8 cellular contexts compared by ENCODE assay signal in the genomic region with DNA sequence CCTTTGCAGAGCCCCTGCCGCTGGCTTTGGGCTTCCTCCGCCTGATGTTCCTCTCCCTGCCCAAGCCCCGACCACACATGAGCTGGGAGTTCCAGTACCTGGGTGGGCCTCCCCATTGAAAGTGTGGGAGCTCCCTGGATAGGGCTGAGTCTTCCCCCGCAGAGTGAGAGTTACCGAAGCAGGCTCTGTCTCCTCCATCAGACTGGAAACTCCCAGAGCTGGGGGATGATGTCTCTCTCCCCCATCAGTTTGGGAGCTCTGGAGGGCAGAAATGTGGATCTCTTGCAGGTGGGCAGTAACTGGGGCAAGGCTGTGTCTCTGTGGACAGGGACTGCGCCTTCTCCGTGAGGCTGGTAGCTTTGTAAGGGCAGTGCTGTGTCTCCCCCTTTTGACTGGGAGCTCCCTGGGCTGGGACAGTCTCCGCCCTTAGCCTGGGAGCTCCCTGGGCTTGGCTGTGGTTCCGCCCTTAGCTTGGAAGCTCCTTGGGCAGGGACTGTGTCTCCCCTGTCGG. TPM values are rescaled to one million over a fixed set of nuclear protein-coding genes. Genes with fewer than 3 reads are reported as not detected.
DNase-seq lines count a peak whose midpoint lies in the region; ATAC-seq and TF ChIP-seq lines count a peak whose summit lies in the region.

No MANE protein-coding gene starts in this region.

- TF ChIP-seq CTCF in OCI-LY7 (conservative IDR thresholded peaks at IDR 0.05; ENCODE audit: low read length) (no peak), coronary artery (IDR thresholded peaks at IDR 0.05) (no peak), liver (IDR thresholded peaks at IDR 0.05; ENCODE audit: low read depth, low read length, missing input control) (no peak), thoracic aorta (IDR thresholded peaks at IDR 0.05) (no peak)

- peak overlapping the region; percentile 13 to 53 for H3K9ac ChIP-seq in liver (ENCODE audit: low read depth in 1 of 2, low read length in 2 of 2)

- H3K27me3 ChIP-seq in liver (ENCODE audit: control insufficient read depth in 4 of 4, insufficient read depth in 4 of 4, low read length in 3 of 4) (no peaks in the 10 kb centered on the region), thoracic aorta (replicated peaks; ENCODE audit: insufficient read depth) (no peaks in the 10 kb centered on the region)

- 22% methylated on average over 10 of the region's 10 CpGs for WGBS in liver

- intact Hi-C loops in OCI-LY7 (cut with micrococcal nuclease; ENCODE audit: unreplicated experiment), result loop anchor here (2.0 to 5.0 kb wide), 3 partner anchors 32 to 79 kb away; partner anchors contain the start of gene IL27RA

- CTCF ChIA-PET in OCI-LY7 (lab: Charles Lee; ENCODE audit: unreplicated experiment), result interaction anchor here (0.7 kb wide), 1 partner anchor 106 kb away, joined by 3 read pairs; no protein-coding TSS in a partner anchor

- H3K4me2 ChIP-seq in OCI-LY7 (ENCODE audit: low read length), result peak overlapping the region; percentile 81

- no peaks in the 10 kb centered on the region for H4K20me1 ChIP-seq in OCI-LY7 (ENCODE audit: insufficient read depth, low read length)

- no peak for TF ChIP-seq RAD21 in liver (IDR thresholded peaks at IDR 0.05)

- no peaks in the 10 kb centered on the region for H3K9me3 ChIP-seq in OCI-LY7 (ENCODE audit: low read length)
- H3K9me3 ChIP-seq in liver (ENCODE audit: control insufficient read depth in 4 of 4, low read length in 3 of 4), result no peaks in the 10 kb centered on the region
- H3K9me3 ChIP-seq in thoracic aorta, result no peaks in the 10 kb centered on the region

- H3K4me1 ChIP-seq in OCI-LY7 (ENCODE audit: insufficient read depth, low read length, poor library complexity, severe bottlenecking), result peaks cover 16% of the 10 kb centered on the region
- H3K4me1 ChIP-seq in liver (ENCODE audit: control insufficient read depth in 4 of 4, insufficient read depth in 4 of 4, low read length in 3 of 4), result peaks cover 2 to 17% (median 14%) of the 10 kb centered on the region in 4 donors
- H3K4me1 ChIP-seq in thoracic aorta (ENCODE audit: control insufficient read depth in 1 of 2, low read depth in 2 of 2), result peaks cover 0 to 13% of the 10 kb centered on the region in 2 donors

- peaks cover 16% of the 10 kb centered on the region for H3K79me2 ChIP-seq in OCI-LY7 (ENCODE audit: insufficient read depth, low read depth, low read length)

- peaks cover 39% of the 10 kb centered on the region for H3K36me3 ChIP-seq in OCI-LY7 (ENCODE audit: insufficient read depth, low read length)
- peaks cover 10 to 25% (median 13%) of the 10 kb centered on the region in 4 donors for H3K36me3 ChIP-seq in liver (ENCODE audit: control insufficient read depth in 4 of 4, insufficient read depth in 3 of 4, low read depth in 1 of 4, low read length in 3 of 4)
- H3K36me3 ChIP-seq in thoracic aorta, result peaks cover 22% of the 10 kb centered on the region

- no peak overlapping the region for H2AFZ ChIP-seq in OCI-LY7 (ENCODE audit: low read length)

- peak overlapping the region; percentile 85 for H3K4me3 ChIP-seq in OCI-LY7 (ENCODE audit: low read depth, low read length, poor library complexity, severe bottlenecking)
- peak overlapping the region; percentile 99 for H3K4me3 ChIP-seq in coronary artery
- H3K4me3 ChIP-seq in liver (ENCODE audit: low read depth in 1 of 3, low read length in 3 of 3), result peak overlapping the region; percentile 54 to 80 (median 80)
- H3K4me3 ChIP-seq in thoracic aorta, result peak overlapping the region; percentile 90

- H3K27ac ChIP-seq in OCI-LY7 (ENCODE audit: low read depth, low read length, poor library complexity, severe bottlenecking) (peak overlapping the region; percentile 2), coronary artery (peak overlapping the region; percentile 77 to 95), liver (ENCODE audit: low read depth in 1 of 2, low read length in 2 of 2) (no peak overlapping the region), thoracic aorta (no peak overlapping the region)

- DNase-seq in GM04503 (ENCODE audit: low read depth), result peak; percentile 39
- DNase-seq in OCI-LY7 (ENCODE audit: low spot score), result peak; percentile 23
- no peak for DNase-seq in coronary artery (ENCODE audit: low spot score)
- no peak for DNase-seq in thoracic aorta (ENCODE audit: low spot score)
- DNase-seq in NCI-H1930 (lab: John Stamatoyannopoulos, UW), result no peak
- DNase-seq in NCI-H1048 (lab: John Stamatoyannopoulos, UW), result no peak
- DNase-seq in Ammon's horn (ENCODE audit: low spot score), result no peak

- BruUV-seq in OCI-LY7 (replicated peaks; lab: Mats Ljungman, UMichigan), result no TSS peak

- no peak for ATAC-seq in thoracic aorta (ENCODE audit: insufficient number of reproducible peaks, low FRiP score, low read depth)

- no peaks in the 10 kb centered on the region for H3K9me2 ChIP-seq in OCI-LY7 (ENCODE audit: insufficient read depth, low read length)

- POLR2A ChIA-PET in OCI-LY7 (lab: Charles Lee), result interaction anchor here (0.8 to 1.7 kb wide), 4 partner anchors 24 to 69 kb away, joined by 3 to 4 read pairs (median 4); partner anchors contain the start of gene RFX1

TF ChIP-seq in liver, 16 proteins besides CTCF, POLR2A, EP300 and RAD21:
- TF ChIP-seq ZBTB33 (IDR thresholded peaks at IDR 0.05), result no peak
- TF ChIP-seq GABPA (IDR thresholded peaks at IDR 0.05 in 1 of 2, conservative IDR thresholded peaks at IDR 0.05 in 1 of 2), result no peak
- TF ChIP-seq, protein P1, sequence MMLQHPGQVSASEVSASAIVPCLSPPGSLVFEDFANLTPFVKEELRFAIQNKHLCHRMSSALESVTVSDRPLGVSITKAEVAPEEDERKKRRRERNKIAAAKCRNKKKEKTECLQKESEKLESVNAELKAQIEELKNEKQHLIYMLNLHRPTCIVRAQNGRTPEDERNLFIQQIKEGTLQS (IDR thresholded peaks at IDR 0.05), result no peak
- no peak for TF ChIP-seq EGR1 (IDR thresholded peaks at IDR 0.05; ENCODE audit: low read depth in 2 of 2)
- TF ChIP-seq JUND (IDR thresholded peaks at IDR 0.05), result no peak

RNA-seq across cellular contexts. Expression of gene DCAF15, which starts 0.8 kb away (rescaled TPM):
- total RNA-seq in OCI-LY7 (2014; rRNA removed; shearing (Covaris generic)), result 61.0 and 71.3 TPM in 2 replicates
- total RNA-seq in OCI-LY7 (2022) (86.2 and 97.3 TPM in 2 replicates), liver (10 to 100 TPM in 1 of 2 donors, 1 to 10 TPM in 1; 3.8 to 10.4 TPM), thoracic aorta (10 to 100 TPM; 12.6 to 31.4 TPM)
- polyA plus RNA-seq in liver, result 1 to 10 TPM; 2.6 to 7.3 TPM

RNA-seq across cellular contexts. Expression of gene PODNL1, which starts 14.9 kb away (rescaled TPM):
- 0.16 TPM in 1 of 2 replicates, not detected in the other for total RNA-seq in OCI-LY7 (2014; rRNA removed; shearing (Covaris generic))
- total RNA-seq in OCI-LY7 (2022) (0.20 TPM in 1 of 2 replicates, not detected in the other), liver (not detected), thoracic aorta (1 to 10 TPM; 3.5 to 9.9 TPM)
- under 1 TPM in 1 of 2 donors, not detected in 1; 0.30 TPM for polyA plus RNA-seq in liver

RNA-seq across cellular contexts. Expression of gene CC2D1A, which starts 47.1 kb away (rescaled TPM):
- total RNA-seq in OCI-LY7 (2014; rRNA removed; shearing (Covaris generic)), result 18.7 and 23.3 TPM in 2 replicates
- total RNA-seq in OCI-LY7 (2022), result 44.0 and 48.3 TPM in 2 replicates
- 10 to 100 TPM in 1 of 2 donors, 1 to 10 TPM in 1; 7.4 to 12.0 TPM for total RNA-seq in liver
- 10 to 100 TPM in 1 of 2 donors, 1 to 10 TPM in 1; 8.4 to 11.5 TPM for polyA plus RNA-seq in liver
- 10 to 100 TPM; 29.5 to 38.7 TPM for total RNA-seq in thoracic aorta

RNA-seq across cellular contexts. Expression of gene BRME1, which starts 47.2 kb away (rescaled TPM):
- total RNA-seq in OCI-LY7 (2014; rRNA removed; shearing (Covaris generic)), result 2.5 and 4.5 TPM in 2 replicates
- 7.1 and 7.2 TPM in 2 replicates for total RNA-seq in OCI-LY7 (2022)
- 1 to 10 TPM in 1 of 2 donors, under 1 TPM in 1; 0.42 to 5.3 TPM for total RNA-seq in liver
- polyA plus RNA-seq in liver, result under 1 TPM; 0.46 to 0.51 TPM
- total RNA-seq in thoracic aorta, result 1 to 10 TPM in 1 of 2 donors, not detected in 1; 3.7 TPM

RNA-seq across cellular contexts. Expression of gene RFX1, which starts 53.0 kb away (rescaled TPM):
- 3.5 and 4.4 TPM in 2 replicates for total RNA-seq in OCI-LY7 (2014; rRNA removed; shearing (Covaris generic))
- 13.8 and 17.4 TPM in 2 replicates for total RNA-seq in OCI-LY7 (2022)
- total RNA-seq in liver, result 1 to 10 TPM; 3.7 to 5.6 TPM
- 1 to 10 TPM; 1.8 to 3.3 TPM for polyA plus RNA-seq in liver
- total RNA-seq in thoracic aorta, result 1 to 10 TPM; 3.0 to 5.7 TPM

Comparison
In these comparisons a context has a peak if more than half of its experiments do, and no peak if none do; other contexts are left out.
1. DNase-seq: peak in GM04503 (single experiment) and OCI-LY7 (single experiment); none in coronary artery (single experiment), thoracic aorta (single experiment), NCI-H1930 (0 of 2), NCI-H1048 (single experiment) and Ammon's horn (single experiment).
2. H3K27ac ChIP-seq: peak in OCI-LY7 (single experiment) and coronary artery (2 of 2); none in liver (0 of 2) and thoracic aorta (0 of 2).
3. Peak in every context shown above with its lines, with median percentiles within 50 percentile points of each other: H3K4me3 ChIP-seq.